8 cellular contexts compared by ENCODE assay signal in genomic region chr1:65687435-65688214, GRCh38.
DNase-seq lines count a peak whose midpoint lies in the region; ATAC-seq and TF ChIP-seq lines count a peak whose summit lies in the region.

No MANE protein-coding gene starts in this region.

- peak; percentile 66 for TF ChIP-seq CTCF in BE2C (IDR thresholded peaks at IDR 0.05; ENCODE audit: low read depth, low read length)

- no peaks in the 10 kb centered on the region for H3K36me3 ChIP-seq in BE2C

- DNase-seq in BE2C, result peak; percentile 77
- peak; percentile 59 for DNase-seq in NCI-H69 (lab: John Stamatoyannopoulos, UW)
- DNase-seq in activated CD4-positive, alpha-beta T cell treated with anti-CD3 and anti-CD28 coated beads, Interleukin-2, amount 50 U/mL, for 48 hours, result peak; percentile 82 to 86
- peak; percentile 69 for DNase-seq in effector CD4-positive, alpha-beta T cell
- peak; percentile 94 for DNase-seq in medulla oblongata (ENCODE audit: extremely low spot score)
- DNase-seq in stimulated activated CD8-positive, alpha-beta memory T cell treated with anti-CD3 and anti-CD28 coated beads, Interleukin-12 subunit alpha, Interleukin-12 subunit beta, amount 100 ng/mL, for 24 hours (ENCODE audit: extremely low read depth), result peak; percentile 32

- ATAC-seq in GM19043 (IDR thresholded peaks at IDR 0.05; ENCODE audit: low read depth, unreplicated experiment) (peak; percentile 93), HG03378 (IDR thresholded peaks at IDR 0.05; ENCODE audit: unreplicated experiment) (peak; percentile 88)

- H3K4me3 ChIP-seq in BE2C (ENCODE audit: low read depth, low read length), result no peak overlapping the region

- H3K9me3 ChIP-seq in BE2C, result no peaks in the 10 kb centered on the region

- no peaks in the 10 kb centered on the region for H3K27me3 ChIP-seq in BE2C

- H3K4me1 ChIP-seq in BE2C, result no peaks in the 10 kb centered on the region

Comparison
In these comparisons a context has a peak if more than half of its experiments do, and no peak if none do; other contexts are left out.
1. DNase-seq: peak in every context shown above with its lines; median percentile 94 in medulla oblongata; 84 in activated CD4-positive, alpha-beta T cell treated with anti-CD3 and anti-CD28 coated beads, Interleukin-2, amount 50 U/mL, for 48 hours; 77 in BE2C; 69 in effector CD4-positive, alpha-beta T cell; 59 in NCI-H69; 32 in stimulated activated CD8-positive, alpha-beta memory T cell treated with anti-CD3 and anti-CD28 coated beads, Interleukin-12 subunit alpha, Interleukin-12 subunit beta, amount 100 ng/mL, for 24 hours.